1 cellular context compared by ENCODE assay signal in genomic region chr16:28867646-28868045, GRCh38. TPM values are rescaled to one million over a fixed set of nuclear protein-coding genes. Genes with fewer than 3 reads are reported as not detected.
"Had no signal": no experiment of that assay in that cellular context is flagged by ENCODE, and none has a peak within 500 bp of the region (broad histone marks: within the 10 kb centered on the region; RNA-seq: fewer than 3 reads in every experiment).

No MANE protein-coding gene starts in this region.

RNA-seq across cellular contexts. Expression of gene ATP2A1, which starts 10.6 kb away (rescaled TPM):
- total RNA-seq: HT1080 had no signal
